In the genomic region with DNA sequence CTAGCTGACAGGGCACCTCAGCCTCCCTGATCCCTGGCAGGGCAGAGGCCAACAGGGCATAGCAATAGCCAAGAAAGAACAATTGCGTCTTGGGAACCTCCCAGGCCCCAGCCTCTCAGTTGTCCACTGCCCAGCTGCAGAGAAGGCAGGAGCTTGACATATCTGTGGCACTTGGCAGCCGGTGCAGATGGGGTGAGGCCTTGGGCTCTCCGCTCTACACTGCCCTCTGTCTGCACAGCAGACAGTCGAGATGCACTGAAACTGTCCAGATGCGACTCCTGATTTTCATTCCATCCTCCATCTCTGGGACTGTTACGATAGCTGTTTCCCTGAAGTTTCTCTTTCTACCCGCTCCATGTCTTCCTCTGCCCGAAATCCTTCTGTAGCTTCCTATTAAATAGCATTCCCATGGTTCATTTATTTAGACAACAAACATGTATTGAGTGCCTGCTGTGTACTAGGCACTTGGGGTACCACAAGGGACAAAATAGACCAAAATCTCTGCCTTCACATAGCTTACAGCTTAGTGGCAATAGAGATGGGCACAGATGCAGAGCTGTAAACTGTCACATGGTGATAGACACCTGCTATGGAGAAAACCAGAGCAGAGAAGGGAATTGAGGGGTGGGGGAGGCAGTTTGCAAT, we compare ENCODE assay signal across 8 cellular contexts. TPM values are rescaled to one million over a fixed set of nuclear protein-coding genes. Genes with fewer than 3 reads are reported as not detected.
A peak's percentile ranks its signal among the peaks of the same experiment; 100 is the strongest.
DNase-seq lines count a peak whose midpoint lies in the region; ATAC-seq, FAIRE-seq and TF ChIP-seq lines count a peak whose summit lies in the region.

No MANE protein-coding gene starts in this region.

- CTCF ChIA-PET in PC-9 (lab: Charles Lee) = interaction anchor here (0.6 to 1.5 kb wide), 5 partner anchors 93 to 336 kb away, joined by 3 to 5 read pairs (median 4); a partner anchor contains a TSS

- peak; percentile 24 for ATAC-seq in Right ventricle myocardium superior (ENCODE audit: poor library complexity)
- no peak for ATAC-seq in HG02970 (IDR thresholded peaks at IDR 0.05; ENCODE audit: low FRiP score, unreplicated experiment)

- peaks cover 55% of the 10 kb centered on the region for H3K79me2 ChIP-seq in PC-9 (ENCODE audit: low read depth)

- H2AFZ ChIP-seq in PC-9 = no peak overlapping the region

- H3K27ac ChIP-seq in PC-9 (no peak overlapping the region), sigmoid colon (peak overlapping the region; percentile 17 to 96 (median 69))

- no TSS peak for BruUV-seq in PC-9 (replicated peaks; lab: Mats Ljungman, UMichigan)

- POLR2A ChIA-PET in PC-9 (lab: Charles Lee; ENCODE audit: unreplicated experiment) = interaction anchor here (0.6 kb wide), 1 partner anchor 260 kb away, joined by 3 read pairs; no protein-coding TSS in a partner anchor

- WGBS in sigmoid colon, 2 donors = 36 to 45% methylated on average over 8 of the region's 8 CpGs

- H3K9me2 ChIP-seq in PC-9 (ENCODE audit: insufficient read depth) = no peaks in the 10 kb centered on the region

- H3K4me1 ChIP-seq in PC-9 (replicated peaks; ENCODE audit: insufficient read depth) (no peaks in the 10 kb centered on the region), sigmoid colon (peaks cover 0 to 39% (median 26%) of the 10 kb centered on the region in 4 donors)

- H3K27me3 ChIP-seq in PC-9 (ENCODE audit: insufficient read depth, low read depth) (no peaks in the 10 kb centered on the region), sigmoid colon (no peaks in the 10 kb centered on the region)

- DNase-seq in AG10803 (ENCODE audit: low read depth) (peak; percentile 78), GM19239 (ENCODE audit: insufficient read length, low spot score) (peak; percentile 30), PC-9 (peak in 1 of 2 experiments; percentile 55), Right ventricle myocardium superior (peak; percentile 78), sigmoid colon (peak; percentile 76), NCI-H1436 treated with DMSO at 0.1 percent for 48 hours (lab: John Stamatoyannopoulos, UW) (no peak)
- DNase-seq in activated naive CD4-positive, alpha-beta T cell treated with anti-CD3 and anti-CD28 coated beads, Interleukin-2, amount 50 U/mL, for 16 hours = peak; percentile 45

- peaks cover 53% of the 10 kb centered on the region for H4K20me1 ChIP-seq in PC-9 (ENCODE audit: insufficient read depth)

- intact Hi-C loops in PC-9 (cut with micrococcal nuclease; ENCODE audit: unreplicated experiment) (no loop called here), Right ventricle myocardium superior (cut with DNase I) (no loop called here), sigmoid colon (cut with DNase I) (no loop called here)

- no peak overlapping the region for H3K4me2 ChIP-seq in PC-9

- H3K9me3 ChIP-seq in PC-9 (ENCODE audit: insufficient read depth, low read depth) (no peaks in the 10 kb centered on the region), sigmoid colon (no peaks in the 10 kb centered on the region)

- no peak for TF ChIP-seq EP300 in sigmoid colon (IDR thresholded peaks at IDR 0.05)

- H3K36me3 ChIP-seq in PC-9 (ENCODE audit: low read depth) = 0 out of 2 replicates have a peak, but pooled peaks cover 5% of the 10 kb centered on the region
- H3K36me3 ChIP-seq in sigmoid colon = peaks cover 0 to 36% (median 10%) of the 10 kb centered on the region in 4 donors

- H3F3A ChIP-seq in PC-9 (ENCODE audit: insufficient read depth, low read depth) = peaks cover 29% of the 10 kb centered on the region

- no peak for FAIRE-seq in GM19239 (lab: Jason Lieb, UNC)

- no peak for TF ChIP-seq POLR2A in sigmoid colon (IDR thresholded peaks at IDR 0.05)

- H3K4me3 ChIP-seq in AG10803 (ENCODE audit: low read length) (no peak overlapping the region), PC-9 (no peak overlapping the region), sigmoid colon (no peak overlapping the region)

- TF ChIP-seq CTCF in AG10803 (conservative IDR thresholded peaks at IDR 0.05; ENCODE audit: low read length) = peak; percentile 78
- peak; percentile 61 for TF ChIP-seq CTCF in PC-9 (conservative IDR thresholded peaks at IDR 0.05)
- peak in 3 of 4 experiments; percentile 43 to 57 (median 47) for TF ChIP-seq CTCF in sigmoid colon (IDR thresholded peaks at IDR 0.05)

RNA-seq across cellular contexts. Expression of a gene that starts 3.3 kb away (rescaled TPM):
- total RNA-seq in PC-9 (2021) = 65.2 and 70.9 TPM in 2 replicates
- 34.8 TPM for total RNA-seq in Right ventricle myocardium superior
- total RNA-seq in sigmoid colon = 10 to 100 TPM; 39.3 to 68.7 (median 49.4) TPM
- 10 to 100 TPM; 10.6 to 25.6 (median 11.4) TPM for polyA plus RNA-seq in sigmoid colon
